Comparison of ENCODE assay signal across 8 cellular contexts in genomic region chr1:25430073-25430665, GRCh38. TPM values are rescaled to one million over a fixed set of nuclear protein-coding genes. Genes with fewer than 3 reads are reported as not detected.
DNase-seq lines count a peak whose midpoint lies in the region; ATAC-seq, FAIRE-seq and TF ChIP-seq lines count a peak whose summit lies in the region.

No MANE protein-coding gene starts in this region.

- DNase-seq in GM12864 (ENCODE audit: low read depth) (peak; percentile 37), NCI-H1092 (lab: John Stamatoyannopoulos, UW) (peak; percentile 90), cardiac muscle cell (ENCODE audit: low read depth in 1 of 2, low spot score in 1 of 2) (peak; percentile 83 to 90), pancreas (peak; percentile 83 to 93 (median 88)), tibial nerve (ENCODE audit: low spot score in 2 of 2) (peak; percentile 50 to 63)
- DNase-seq in activated naive CD4-positive, alpha-beta T cell treated with anti-CD3 and anti-CD28 coated beads, Interleukin-2, amount 50 U/mL, for 72 hours (ENCODE audit: low spot score in 2 of 2): peak; percentile 88 to 91

- FAIRE-seq in pancreas (lab: Jason Lieb, UNC): no peak

- H3K27ac Mint-ChIP-seq in activated naive CD4-positive, alpha-beta T cell treated with anti-CD3 and anti-CD28 coated beads, Interleukin-2, amount 50 U/mL, for 72 hours: peak overlapping the region; percentile 99 to 100

- no peak overlapping the region for H3K27ac ChIP-seq in cardiac muscle cell
- peak overlapping the region; percentile 88 to 94 (median 92) for H3K27ac ChIP-seq in pancreas
- H3K27ac ChIP-seq in tibial nerve: peak overlapping the region; percentile 63 to 96 (median 92)

- H3K4me1 ChIP-seq in cardiac muscle cell (ENCODE audit: low read depth) (peaks cover 21% of the 10 kb centered on the region), pancreas (peaks cover 0 to 43% (median 14%) of the 10 kb centered on the region in 3 donors), tibial nerve (peaks cover 0 to 40% (median 26%) of the 10 kb centered on the region in 4 donors)

- H3K9me3 Mint-ChIP-seq in activated naive CD4-positive, alpha-beta T cell treated with anti-CD3 and anti-CD28 coated beads, Interleukin-2, amount 50 U/mL, for 72 hours: no peaks in the 10 kb centered on the region

- H3K9me3 ChIP-seq in cardiac muscle cell (ENCODE audit: low read depth) (no peaks in the 10 kb centered on the region), pancreas (no peaks in the 10 kb centered on the region), tibial nerve (no peaks in the 10 kb centered on the region)

- H3K4me3 ChIP-seq in GM12864 (ENCODE audit: low read depth, low read length) (peak overlapping the region; percentile 64), cardiac muscle cell (peak overlapping the region; percentile 91), pancreas (peak overlapping the region; percentile 69 to 95 (median 90)), tibial nerve (peak overlapping the region; percentile 63 to 100 (median 98))

- 0% methylated on average over 58 to 64 of the region's 64 CpGs for WGBS in pancreas, 2 donors
- 0% methylated on average over 27 to 38 of the region's 64 CpGs for WGBS in tibial nerve, 2 donors

- ATAC-seq in HG02610 (IDR thresholded peaks at IDR 0.05; ENCODE audit: unreplicated experiment) (peak; percentile 76), SK-N-SH treated with all-trans-retinoic acid at 6 μM for 48 hours (peak; percentile 89), pancreas (peak; percentile 79 to 93 (median 85))
- peak; percentile 89 to 90 for ATAC-seq in activated naive CD4-positive, alpha-beta T cell treated with anti-CD3 and anti-CD28 coated beads, Interleukin-2, amount 50 U/mL, for 72 hours

- H3K36me3 ChIP-seq in cardiac muscle cell (no peaks in the 10 kb centered on the region), pancreas (no peaks in the 10 kb centered on the region), tibial nerve (no peaks in the 10 kb centered on the region)

- no peaks in the 10 kb centered on the region for H3K27me3 ChIP-seq in cardiac muscle cell
- no peaks in the 10 kb centered on the region for H3K27me3 ChIP-seq in pancreas
- no peaks in the 10 kb centered on the region for H3K27me3 ChIP-seq in tibial nerve

- peak; percentile 23 to 62 for TF ChIP-seq POLR2A in tibial nerve (IDR thresholded peaks at IDR 0.05)

- intact Hi-C loops in pancreas (cut with DNase I): no loop called here

- TF ChIP-seq CTCF in GM12864 (IDR thresholded peaks at IDR 0.05; ENCODE audit: low read depth, low read length, missing control alignments): no peak
- no peak for TF ChIP-seq CTCF in cardiac muscle cell (IDR thresholded peaks at IDR 0.05; ENCODE audit: low read depth, low read length)
- no peak for TF ChIP-seq CTCF in pancreas (IDR thresholded peaks at IDR 0.05)
- TF ChIP-seq CTCF in tibial nerve (IDR thresholded peaks at IDR 0.05): peak in 1 of 5 experiments; percentile 7

- peaks cover 0 to 5% of the 10 kb centered on the region in 2 donors for H3K36me3 Mint-ChIP-seq in activated naive CD4-positive, alpha-beta T cell treated with anti-CD3 and anti-CD28 coated beads, Interleukin-2, amount 50 U/mL, for 72 hours

- TF ChIP-seq EP300 in tibial nerve (IDR thresholded peaks at IDR 0.05): peak in 1 of 2 donors; percentile 77

TF ChIP-seq in SK-N-SH treated with all-trans-retinoic acid at 6 μM for 48 hours, 23 proteins besides CTCF, POLR2A, EP300 and RAD21:
- no peak for TF ChIP-seq TOX (CRISPR knock-in tag; IDR thresholded peaks at IDR 0.05; ENCODE audit: borderline replicate concordance)
- no peak for TF ChIP-seq POU6F1 (CRISPR knock-in tag; IDR thresholded peaks at IDR 0.05; ENCODE audit: borderline replicate concordance, low read depth)
- no peak for TF ChIP-seq ZNF565 (CRISPR knock-in tag; conservative IDR thresholded peaks at IDR 0.05; ENCODE audit: low read depth)
- TF ChIP-seq ZFP30 (CRISPR knock-in tag; IDR thresholded peaks at IDR 0.05): no peak
- TF ChIP-seq ZC3H10 (CRISPR knock-in tag; IDR thresholded peaks at IDR 0.05): no peak
- no peak for TF ChIP-seq CSDC2 (CRISPR knock-in tag; IDR thresholded peaks at IDR 0.05)

RNA-seq across cellular contexts. Expression of gene MACO1, which starts 0.5 kb away (rescaled TPM):
- total RNA-seq in activated naive CD4-positive, alpha-beta T cell treated with anti-CD3 and anti-CD28 coated beads, Interleukin-2, amount 50 U/mL, for 72 hours: 10 to 100 TPM; 14.3 to 19.7 TPM
- total RNA-seq in cardiac muscle cell (12.5 and 13.8 TPM in 2 replicates), pancreas (10 to 100 TPM; 19.6 to 28.2 (median 23.9) TPM), tibial nerve (10 to 100 TPM in 3 of 4 donors, 1 to 10 TPM in 1; 8.8 to 16.2 (median 13.7) TPM)
- polyA plus RNA-seq in cardiac muscle cell (10.6 and 12.3 TPM in 2 replicates), pancreas (10 to 100 TPM in 1 of 2 donors, 1 to 10 TPM in 1; 8.8 to 14.4 TPM)

RNA-seq across cellular contexts. Expression of gene RHCE, which starts 9.5 kb away (rescaled TPM):
- total RNA-seq in activated naive CD4-positive, alpha-beta T cell treated with anti-CD3 and anti-CD28 coated beads, Interleukin-2, amount 50 U/mL, for 72 hours: under 1 TPM in 1 of 2 donors, not detected in 1; 0.64 TPM
- total RNA-seq in cardiac muscle cell: 1.8 and 2.1 TPM in 2 replicates
- 3.3 and 4.9 TPM in 2 replicates for polyA plus RNA-seq in cardiac muscle cell
- total RNA-seq in pancreas: under 1 TPM; 0.24 to 0.90 (median 0.49) TPM
- polyA plus RNA-seq in pancreas: under 1 TPM; 0.23 to 0.53 TPM
- total RNA-seq in tibial nerve: under 1 TPM in 1 of 4 donors, not detected in 3; 0.22 TPM

Comparison
In these comparisons a context has a peak if more than half of its experiments do, and no peak if none do; other contexts are left out.
1. DNase-seq: peak in every context shown above with its lines; median percentile 90 in NCI-H1092; 90 in activated naive CD4-positive, alpha-beta T cell treated with anti-CD3 and anti-CD28 coated beads, Interleukin-2, amount 50 U/mL, for 72 hours; 88 in pancreas; 86 in cardiac muscle cell; 56 in tibial nerve; 37 in GM12864.